ENCODE assay signal across 1 cellular context in the genomic region with DNA sequence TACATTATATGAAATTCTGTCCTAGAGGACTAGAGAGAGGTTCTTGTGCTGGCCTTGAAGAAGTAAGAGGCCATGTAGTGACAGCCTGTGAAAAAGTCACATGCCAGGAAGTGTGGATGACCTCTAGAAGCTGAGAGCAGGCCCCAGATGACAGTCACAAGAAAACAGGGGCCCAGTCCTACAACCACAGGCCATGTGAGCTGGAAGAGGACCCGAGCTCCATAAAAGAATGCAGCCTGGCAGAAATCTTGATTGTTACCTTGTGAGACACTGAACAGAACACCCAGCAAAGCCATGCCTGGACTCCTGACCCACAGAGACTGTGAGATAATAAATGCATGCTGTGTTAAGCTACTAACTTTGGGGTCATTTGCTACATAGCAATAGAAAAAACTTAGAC.
TF ChIP-seq lines count a peak whose summit lies in the region.

No MANE protein-coding gene starts in this region.

TF ChIP-seq in IMR-90, 13 proteins besides CTCF, POLR2A, EP300 and RAD21:
- TF ChIP-seq MAFK (IDR thresholded peaks at IDR 0.05; ENCODE audit: low read depth, low read length) (no peak), CEBPB (IDR thresholded peaks at IDR 0.05; ENCODE audit: low read depth, low read length) (no peak), FOS (IDR thresholded peaks at IDR 0.05; ENCODE audit: low read depth, low read length) (no peak), MXI1 (IDR thresholded peaks at IDR 0.05; ENCODE audit: borderline replicate concordance, low read depth, low read length) (no peak), MAZ (IDR thresholded peaks at IDR 0.05; ENCODE audit: borderline replicate concordance, low read depth, low read length) (no peak), SMC3 (IDR thresholded peaks at IDR 0.05; ENCODE audit: low read depth, low read length) (no peak), CHD1 (IDR thresholded peaks at IDR 0.05; ENCODE audit: low read depth, low read length) (no peak), USF2 (IDR thresholded peaks at IDR 0.05; ENCODE audit: low read depth, low read length) (no peak), RCOR1 (IDR thresholded peaks at IDR 0.05; ENCODE audit: insufficient replicate concordance, low read length) (no peak), BHLHE40 (IDR thresholded peaks at IDR 0.05; ENCODE audit: low read depth, low read length) (no peak), RFX5 (IDR thresholded peaks at IDR 0.05; ENCODE audit: low read depth, low read length) (no peak)
TF ChIP-seq in IMR-90: peak in this region for 0.
